ENCODE assay signal across 25 cellular contexts in genomic region chr1:80367058-80367457, GRCh38.
DNase-seq lines count a peak whose midpoint lies in the region; ATAC-seq, FAIRE-seq and TF ChIP-seq lines count a peak whose summit lies in the region.
"Had no signal": no experiment of that assay in that cellular context is flagged by ENCODE, and none has a peak within 500 bp of the region (broad histone marks: within the 10 kb centered on the region; RNA-seq: fewer than 3 reads in every experiment).

No MANE protein-coding gene starts in this region.

- 87% methylated on average over 3 of the region's 3 CpGs; no CpG with 5 or more reads in 1 of the 2 experiments for WGBS in H1 (ENCODE audit: extremely low coverage in 1 of 2, insufficient coverage in 1 of 2, insufficient read length in 1 of 2, insufficient replicate concordance in 2 of 2, low coverage in 1 of 2, low lambda C conversion rate in 2 of 2, missing lambda C conversion rate in 1 of 2), 2 experiments

- H3K9me3 Mint-ChIP-seq in CD8-positive, alpha-beta T cell, result peaks cover 22% of the 10 kb centered on the region
- H3K9me3 Mint-ChIP-seq: H9 had no signal

- no peak overlapping the region for H3K9ac ChIP-seq in H1 (replicated peaks in 1 of 4; ENCODE audit: extremely low read depth in 1 of 4, low read depth in 3 of 4, low read length in 3 of 4)
- H3K9ac ChIP-seq: BLaER1 had no signal

- no peaks in the 10 kb centered on the region for H3K27me3 Mint-ChIP-seq in CD8-positive, alpha-beta T cell (ENCODE audit: low read depth)
- H3K27me3 Mint-ChIP-seq: B cell; CD4-positive, CD25-positive, alpha-beta regulatory T cell; CD8-positive, alpha-beta memory T cell had no signal

- no peak for TF ChIP-seq RAD21 in H1 (IDR thresholded peaks at IDR 0.05 in 1 of 2, conservative IDR thresholded peaks at IDR 0.05 in 1 of 2; ENCODE audit: low read depth in 2 of 2, low read length in 2 of 2)

- no peak overlapping the region for H2BK12ac ChIP-seq in H1 (ENCODE audit: low read depth, low read length)

- H3K4me2 ChIP-seq in H1 (ENCODE audit: insufficient read depth in 1 of 2, low read depth in 2 of 2, low read length in 2 of 2), result no peak overlapping the region
- H3K4me2 ChIP-seq: BLaER1 had no signal

- no peaks in the 10 kb centered on the region for H4K20me1 ChIP-seq in H1 (replicated peaks in 1 of 2; ENCODE audit: control insufficient read depth in 1 of 2, insufficient read depth in 2 of 2, low read length in 2 of 2)
- H4K20me1 ChIP-seq: BLaER1 had no signal

- no peak overlapping the region for H4K91ac ChIP-seq in H1 (replicated peaks; ENCODE audit: insufficient read length, low read length)

- POLR2A ChIA-PET in H1 (lab: Charles Lee; ENCODE audit: partially characterized antibody), result no interaction called here
- POLR2A ChIA-PET in CD8-positive, alpha-beta T cell (lab: Charles Lee), result no interaction called here

- no peak overlapping the region for H2BK15ac ChIP-seq in H1 (ENCODE audit: low read length)

- H3K18ac ChIP-seq in H1 (ENCODE audit: extremely low read depth, low read length), result no peak overlapping the region

- no peak overlapping the region for H4K8ac ChIP-seq in H1 (ENCODE audit: extremely low read depth, insufficient read depth, low read length)

- peak; percentile 11 for DNase-seq in NCI-H82 (lab: John Stamatoyannopoulos, UW)
- no peak for DNase-seq in NCI-H82 treated with DMSO at 0.1 percent for 48 hours (lab: John Stamatoyannopoulos, UW; ENCODE audit: unreplicated experiment)
- peak; percentile 2 for DNase-seq in UCSD-AML1 (lab: John Stamatoyannopoulos, UW; ENCODE audit: unreplicated experiment)
- no peak for DNase-seq in H1 (ENCODE audit: low read depth in 1 of 2, low spot score in 2 of 2)
- no peak for DNase-seq in CD8-positive, alpha-beta T cell
- DNase-seq in NCI-H510A (lab: John Stamatoyannopoulos, UW), result no peak
- DNase-seq: CD4-positive, CD25-positive, alpha-beta regulatory T cell; CD8-positive, alpha-beta memory T cell; DMS 273 treated with DMSO at 0.1 percent for 48 hours; DMS79; EL; GDM1; H9; HFFc6 had no signal

- ATAC-seq in CD8-positive, alpha-beta T cell, result no peak
- ATAC-seq in GM19023 (IDR thresholded peaks at IDR 0.05; ENCODE audit: unreplicated experiment) (no peak), HG03469 (IDR thresholded peaks at IDR 0.05; ENCODE audit: unreplicated experiment) (no peak)
- ATAC-seq: GM12878, HCT116 had no signal

- no peaks in the 10 kb centered on the region for H3K79me1 ChIP-seq in H1 (ENCODE audit: low read depth, low read length)

- no peak overlapping the region for H2BK120ac ChIP-seq in H1 (replicated peaks; ENCODE audit: low read depth, low read length)

- no peak overlapping the region for H3K14ac ChIP-seq in H1 (ENCODE audit: insufficient read length)

- H2BK5ac ChIP-seq in H1 (ENCODE audit: low read depth, low read length), result no peak overlapping the region

- peak overlapping the region; percentile 85; the same call in 1 of the 2 replicates for H2AFZ ChIP-seq in H1 (ENCODE audit: low read length)

- H3K27me3 ChIP-seq in H1 (replicated peaks in 1 of 4; ENCODE audit: control insufficient read depth in 3 of 4, extremely low read depth in 1 of 4, insufficient read depth in 3 of 4, low read length in 3 of 4), result no peaks in the 10 kb centered on the region
- H3K27me3 ChIP-seq in CD8-positive, alpha-beta T cell (ENCODE audit: insufficient read depth, low read length), result no peaks in the 10 kb centered on the region
- H3K27me3 ChIP-seq: BLaER1 had no signal

- H3K79me2 ChIP-seq in H1 (ENCODE audit: control insufficient read depth in 1 of 2, insufficient read depth in 2 of 2, low read length in 2 of 2), result no peaks in the 10 kb centered on the region

- no peaks in the 10 kb centered on the region for H3K9me3 ChIP-seq in H1 (ENCODE audit: insufficient read depth in 2 of 2, low read depth in 1 of 2, low read length in 1 of 2)
- no peaks in the 10 kb centered on the region for H3K9me3 ChIP-seq in CD8-positive, alpha-beta T cell (ENCODE audit: low read length)
- H3K9me3 ChIP-seq: BLaER1 had no signal

- no peaks in the 10 kb centered on the region for H3K4me1 Mint-ChIP-seq in CD8-positive, alpha-beta T cell (ENCODE audit: low read depth)
- H3K4me1 Mint-ChIP-seq: B cell; CD4-positive, CD25-positive, alpha-beta regulatory T cell; CD8-positive, alpha-beta memory T cell had no signal

- no peak overlapping the region for H3K4me3 ChIP-seq in H1 (ENCODE audit: extremely low read depth in 1 of 4, insufficient read depth in 2 of 4, low read depth in 3 of 4, low read length in 4 of 4)
- H3K4me3 ChIP-seq in CD8-positive, alpha-beta T cell (ENCODE audit: low read depth, low read length), result no peak overlapping the region
- H3K4me3 ChIP-seq: BLaER1, GM12878 had no signal

- H3K23me2 ChIP-seq in H1 (ENCODE audit: low read depth, low read length), result no peaks in the 10 kb centered on the region; the same call in 1 of the 2 replicates

- intact Hi-C loops in CD8-positive, alpha-beta T cell (cut with DNase I, micrococcal nuclease), result no loop called here

- no peak overlapping the region for H3K4me3 Mint-ChIP-seq in CD8-positive, alpha-beta T cell
- H3K4me3 Mint-ChIP-seq: B cell; CD4-positive, CD25-positive, alpha-beta regulatory T cell; CD8-positive, alpha-beta memory T cell; H9; HFFc6 had no signal

- no peaks in the 10 kb centered on the region for H3K36me3 ChIP-seq in H1 (ENCODE audit: control insufficient read depth in 2 of 4, insufficient read depth in 4 of 4, low read length in 3 of 4)
- no peaks in the 10 kb centered on the region for H3K36me3 ChIP-seq in CD8-positive, alpha-beta T cell (ENCODE audit: insufficient read depth, low read length)
- H3K36me3 ChIP-seq: BLaER1 had no signal

- no peak overlapping the region for H4K5ac ChIP-seq in H1 (ENCODE audit: insufficient read length, low read depth, low read length)

- TF ChIP-seq POLR2A in H1 (IDR thresholded peaks at IDR 0.05; ENCODE audit: control extremely low read depth in 1 of 2, low read depth in 2 of 2, low read length in 2 of 2), result no peak

- no peak overlapping the region for H3K4ac ChIP-seq in H1 (replicated peaks; ENCODE audit: insufficient read length, low read depth, low read length)

- H3K27ac ChIP-seq in H1 (ENCODE audit: low read depth, low read length), result no peak overlapping the region
- no peak overlapping the region for H3K27ac ChIP-seq in CD8-positive, alpha-beta T cell (ENCODE audit: low read depth, low read length)
- H3K27ac ChIP-seq: 22Rv1, BLaER1, C4-2B had no signal

- TF ChIP-seq EP300 in H1 (IDR thresholded peaks at IDR 0.05; ENCODE audit: borderline replicate concordance in 1 of 2, low read depth in 2 of 2, low read length in 2 of 2), result no peak

- CTCF ChIA-PET in H1 (lab: Charles Lee; ENCODE audit: partially characterized antibody), result interaction anchor here (0.6 kb wide), 1 partner anchor 487 kb away, joined by 3 read pairs; no protein-coding TSS in a partner anchor
- CTCF ChIA-PET in CD8-positive, alpha-beta T cell (lab: Charles Lee), result no interaction called here

- no peak for TF ChIP-seq CTCF in H1 (IDR thresholded peaks at IDR 0.05; ENCODE audit: control extremely low read depth in 1 of 3, insufficient read depth in 1 of 3, low read depth in 1 of 3, low read length in 3 of 3)
- TF ChIP-seq CTCF in CD8-positive, alpha-beta T cell (IDR thresholded peaks at IDR 0.05), result no peak

- no peaks in the 10 kb centered on the region for H3K36me3 Mint-ChIP-seq in CD8-positive, alpha-beta T cell
- H3K36me3 Mint-ChIP-seq: CD4-positive, CD25-positive, alpha-beta regulatory T cell had no signal

- no peak overlapping the region for H3K56ac ChIP-seq in H1 (replicated peaks; ENCODE audit: insufficient read length, low read depth, low read length)

- no peak overlapping the region for H2BK20ac ChIP-seq in H1 (ENCODE audit: low read length)

- no peaks in the 10 kb centered on the region for H3K4me1 ChIP-seq in H1 (replicated peaks in 1 of 4; ENCODE audit: control insufficient read depth in 3 of 4, insufficient read depth in 4 of 4, low read length in 3 of 4)
- H3K4me1 ChIP-seq in CD8-positive, alpha-beta T cell (ENCODE audit: insufficient read depth, low read length), result no peaks in the 10 kb centered on the region
- H3K4me1 ChIP-seq: BLaER1 had no signal

- no peak overlapping the region for H3K27ac Mint-ChIP-seq in CD8-positive, alpha-beta T cell
- H3K27ac Mint-ChIP-seq: B cell; CD4-positive, CD25-positive, alpha-beta regulatory T cell; CD8-positive, alpha-beta memory T cell; H9; HFFc6 had no signal

- no peak for FAIRE-seq in H1 (lab: Jason Lieb, UNC)
- FAIRE-seq: A204.1, D721Med, GM12878, GM18507 had no signal

- no peak overlapping the region for H2AK5ac ChIP-seq in H1 (ENCODE audit: low read depth, low read length)

- H3K23ac ChIP-seq in H1 (ENCODE audit: insufficient read length), result no peak overlapping the region

TF ChIP-seq in H1, 55 proteins besides CTCF, POLR2A, EP300 and RAD21:
- TF ChIP-seq YY1 (IDR thresholded peaks at IDR 0.05; ENCODE audit: low read depth, low read length) (no peak), JUND (IDR thresholded peaks at IDR 0.05; ENCODE audit: low read length) (no peak), SIX5 (IDR thresholded peaks at IDR 0.05; ENCODE audit: low read depth, low read length) (no peak), SIRT6 (IDR thresholded peaks at IDR 0.05; ENCODE audit: low read length) (no peak), HDAC2 (IDR thresholded peaks at IDR 0.05; ENCODE audit: borderline replicate concordance in 1 of 2, low read depth in 2 of 2, low read length in 2 of 2) (no peak), KDM5A (IDR thresholded peaks at IDR 0.05; ENCODE audit: low read length) (no peak), BCL11A (IDR thresholded peaks at IDR 0.05; ENCODE audit: low read depth in 2 of 2, low read length in 2 of 2) (no peak), ZNF274 (IDR thresholded peaks at IDR 0.05; ENCODE audit: borderline replicate concordance, extremely low read depth, low read length) (no peak), CBX8 (IDR thresholded peaks at IDR 0.05; ENCODE audit: borderline replicate concordance, low read depth, low read length) (no peak), CHD1 (IDR thresholded peaks at IDR 0.05; ENCODE audit: low read depth, low read length) (no peak), RBBP5 (IDR thresholded peaks at IDR 0.05; ENCODE audit: borderline replicate concordance, low read depth, low read length) (no peak), KDM1A (IDR thresholded peaks at IDR 0.05; ENCODE audit: borderline replicate concordance, low read length) (no peak), TBP (IDR thresholded peaks at IDR 0.05; ENCODE audit: low read depth, low read length) (no peak)
- TF ChIP-seq, protein P1, sequence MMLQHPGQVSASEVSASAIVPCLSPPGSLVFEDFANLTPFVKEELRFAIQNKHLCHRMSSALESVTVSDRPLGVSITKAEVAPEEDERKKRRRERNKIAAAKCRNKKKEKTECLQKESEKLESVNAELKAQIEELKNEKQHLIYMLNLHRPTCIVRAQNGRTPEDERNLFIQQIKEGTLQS (IDR thresholded peaks at IDR 0.05; ENCODE audit: insufficient read depth, low read depth, low read length), result no peak
- TF ChIP-seq, protein P2, sequence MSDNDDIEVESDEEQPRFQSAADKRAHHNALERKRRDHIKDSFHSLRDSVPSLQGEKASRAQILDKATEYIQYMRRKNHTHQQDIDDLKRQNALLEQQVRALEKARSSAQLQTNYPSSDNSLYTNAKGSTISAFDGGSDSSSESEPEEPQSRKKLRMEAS (IDR thresholded peaks at IDR 0.05), result no peak

Comparison
In these comparisons a context has a peak if more than half of its experiments do, and no peak if none do; other contexts are left out.
1. DNase-seq: peak in NCI-H82 (single experiment) and UCSD-AML1 (single experiment); none in NCI-H82 treated with DMSO at 0.1 percent for 48 hours (single experiment), H1 (0 of 2), CD8-positive, alpha-beta T cell (0 of 7) and NCI-H510A (single experiment).